In genomic region chr7:140996-141395, GRCh38 we compare ENCODE assay signal across 20 cellular contexts. TPM values are rescaled to one million over a fixed set of nuclear protein-coding genes. Genes with fewer than 3 reads are reported as not detected.
DNase-seq lines count a peak whose midpoint lies in the region; ATAC-seq and TF ChIP-seq lines count a peak whose summit lies in the region.
"Had no signal": no experiment of that assay in that cellular context is flagged by ENCODE, and none has a peak within 500 bp of the region (broad histone marks: within the 10 kb centered on the region; RNA-seq: fewer than 3 reads in every experiment).

No MANE protein-coding gene starts in this region.

- no peaks in the 10 kb centered on the region for H3K4me1 Mint-ChIP-seq in activated naive CD8-positive, alpha-beta T cell treated with anti-CD3 and anti-CD28 coated beads, Interleukin-2, amount 10 ng/mL, durations not matched to agents 7 days and 5 days
- H3K4me1 Mint-ChIP-seq in activated naive CD8-positive, alpha-beta T cell treated with anti-CD3 and anti-CD28 coated beads for 36 hours = peaks cover 7% of the 10 kb centered on the region
- H3K4me1 Mint-ChIP-seq in glutamatergic neuron (ENCODE audit: low read depth, unreplicated experiment) = peaks cover 21% of the 10 kb centered on the region

- ATAC-seq in activated naive CD8-positive, alpha-beta T cell treated with anti-CD3 and anti-CD28 coated beads, Interleukin-2, amount 10 ng/mL, durations not matched to agents 7 days and 5 days (ENCODE audit: low read depth) = no peak
- ATAC-seq in sciatic nerve = no peak
- ATAC-seq: CD8-positive, alpha-beta T cell; GM12878; HCT116 had no signal

- H3K27ac Mint-ChIP-seq in activated naive CD8-positive, alpha-beta T cell treated with anti-CD3 and anti-CD28 coated beads, Interleukin-2, amount 10 ng/mL, durations not matched to agents 7 days and 5 days = no peak overlapping the region
- no peak overlapping the region for H3K27ac Mint-ChIP-seq in activated naive CD8-positive, alpha-beta T cell treated with anti-CD3 and anti-CD28 coated beads for 36 hours
- no peak overlapping the region for H3K27ac Mint-ChIP-seq in glutamatergic neuron (ENCODE audit: unreplicated experiment)
- H3K27ac Mint-ChIP-seq: B cell; CD8-positive, alpha-beta T cell; HFFc6 had no signal

- peak; percentile 9 for DNase-seq in activated naive CD8-positive, alpha-beta T cell treated with anti-CD3 and anti-CD28 coated beads, Interleukin-2, amount 10 ng/mL, durations not matched to agents 7 days and 5 days
- no peak for DNase-seq in activated naive CD8-positive, alpha-beta T cell treated with anti-CD3 and anti-CD28 coated beads for 36 hours
- DNase-seq in glutamatergic neuron = no peak
- DNase-seq in sciatic nerve (ENCODE audit: low spot score) = peak; percentile 34
- DNase-seq in putamen (ENCODE audit: low spot score) = no peak
- no peak for DNase-seq in NCI-H510A (lab: John Stamatoyannopoulos, UW)
- DNase-seq in kidney tubule cell (ENCODE audit: low spot score) = no peak
- DNase-seq: Calu3; CD8-positive, alpha-beta T cell; DMS 273 treated with DMSO at 0.1 percent for 48 hours; DMS53; DND-41; EL; GM23248; H7; HFFc6; IMR-90 had no signal

- H3K9me3 Mint-ChIP-seq in activated naive CD8-positive, alpha-beta T cell treated with anti-CD3 and anti-CD28 coated beads, Interleukin-2, amount 10 ng/mL, durations not matched to agents 7 days and 5 days = no peaks in the 10 kb centered on the region
- no peaks in the 10 kb centered on the region for H3K9me3 Mint-ChIP-seq in activated naive CD8-positive, alpha-beta T cell treated with anti-CD3 and anti-CD28 coated beads for 36 hours
- H3K9me3 Mint-ChIP-seq in glutamatergic neuron (ENCODE audit: unreplicated experiment) = peaks cover 6% of the 10 kb centered on the region
- H3K9me3 Mint-ChIP-seq: CD8-positive, alpha-beta T cell; HFFc6 had no signal

- H3K36me3 Mint-ChIP-seq in activated naive CD8-positive, alpha-beta T cell treated with anti-CD3 and anti-CD28 coated beads, Interleukin-2, amount 10 ng/mL, durations not matched to agents 7 days and 5 days = no peaks in the 10 kb centered on the region
- peaks cover 4% of the 10 kb centered on the region for H3K36me3 Mint-ChIP-seq in activated naive CD8-positive, alpha-beta T cell treated with anti-CD3 and anti-CD28 coated beads for 36 hours
- H3K36me3 Mint-ChIP-seq in glutamatergic neuron (ENCODE audit: unreplicated experiment) = no peaks in the 10 kb centered on the region
- H3K36me3 Mint-ChIP-seq: CD8-positive, alpha-beta T cell had no signal

- POLR2A ChIA-PET in activated naive CD8-positive, alpha-beta T cell treated with anti-CD3 and anti-CD28 coated beads, Interleukin-2, amount 10 ng/mL, durations not matched to agents 7 days and 5 days (lab: Charles Lee) = no interaction called here

- no peak overlapping the region for H3K4me3 Mint-ChIP-seq in activated naive CD8-positive, alpha-beta T cell treated with anti-CD3 and anti-CD28 coated beads, Interleukin-2, amount 10 ng/mL, durations not matched to agents 7 days and 5 days
- H3K4me3 Mint-ChIP-seq in activated naive CD8-positive, alpha-beta T cell treated with anti-CD3 and anti-CD28 coated beads for 36 hours = no peak overlapping the region
- peak overlapping the region; percentile 28 for H3K4me3 Mint-ChIP-seq in glutamatergic neuron (ENCODE audit: unreplicated experiment)
- H3K4me3 Mint-ChIP-seq: B cell; CD8-positive, alpha-beta T cell; HFFc6 had no signal

- peaks cover 3% of the 10 kb centered on the region for H3K27me3 Mint-ChIP-seq in activated naive CD8-positive, alpha-beta T cell treated with anti-CD3 and anti-CD28 coated beads, Interleukin-2, amount 10 ng/mL, durations not matched to agents 7 days and 5 days
- H3K27me3 Mint-ChIP-seq in activated naive CD8-positive, alpha-beta T cell treated with anti-CD3 and anti-CD28 coated beads for 36 hours = no peaks in the 10 kb centered on the region
- peaks cover 6% of the 10 kb centered on the region for H3K27me3 Mint-ChIP-seq in glutamatergic neuron (ENCODE audit: unreplicated experiment)

- intact Hi-C loops in sciatic nerve (cut with DNase I) = no loop called here

- no peak for TF ChIP-seq CTCF in glutamatergic neuron (IDR thresholded peaks at IDR 0.05; ENCODE audit: partially characterized antibody, unreplicated experiment)

RNA-seq across cellular contexts. Expression of gene FAM20C, which starts 51.4 kb away (rescaled TPM):
- total RNA-seq in activated naive CD8-positive, alpha-beta T cell treated with anti-CD3 and anti-CD28 coated beads, Interleukin-2, amount 10 ng/mL, durations not matched to agents 7 days and 5 days = 1 to 10 TPM; 2.6 to 4.1 TPM
- total RNA-seq in activated naive CD8-positive, alpha-beta T cell treated with anti-CD3 and anti-CD28 coated beads for 36 hours = 1 to 10 TPM; 1.1 TPM
- total RNA-seq in glutamatergic neuron (ENCODE audit: unreplicated experiment) (199 TPM), sciatic nerve (57.0 TPM)

Comparison
In these comparisons a context has a peak if more than half of its experiments do, and no peak if none do; other contexts are left out.
1. DNase-seq: peak in activated naive CD8-positive, alpha-beta T cell treated with anti-CD3 and anti-CD28 coated beads, Interleukin-2, amount 10 ng/mL, durations not matched to agents 7 days and 5 days (single experiment) and sciatic nerve (single experiment); none in activated naive CD8-positive, alpha-beta T cell treated with anti-CD3 and anti-CD28 coated beads for 36 hours (single experiment), glutamatergic neuron (single experiment), putamen (single experiment), NCI-H510A (single experiment) and kidney tubule cell (single experiment).
2. RNA of gene FAM20C, which starts 51.4 kb away (total RNA-seq): 199 TPM in glutamatergic neuron (single experiment) and 57.0 TPM in sciatic nerve (single experiment); 2.6 to 4.1 TPM in activated naive CD8-positive, alpha-beta T cell treated with anti-CD3 and anti-CD28 coated beads, Interleukin-2, amount 10 ng/mL, durations not matched to agents 7 days and 5 days and 1.1 TPM in activated naive CD8-positive, alpha-beta T cell treated with anti-CD3 and anti-CD28 coated beads for 36 hours; every median in the first group is over 10 times any median in the second.